Comparison of ENCODE assay signal across 1 cellular context in genomic region chr2:172244419-172245130, GRCh38.
TF ChIP-seq lines count a peak whose summit lies in the region.

No MANE protein-coding gene starts in this region.

TF ChIP-seq in IMR-90, 13 proteins besides CTCF, POLR2A, EP300 and RAD21 (continued from another document):
- TF ChIP-seq ELK1 (IDR thresholded peaks at IDR 0.05; ENCODE audit: borderline replicate concordance, low read depth, low read length), result no peak
- TF ChIP-seq USF2 (IDR thresholded peaks at IDR 0.05; ENCODE audit: low read depth, low read length), result no peak
- TF ChIP-seq CHD1 (IDR thresholded peaks at IDR 0.05; ENCODE audit: low read depth, low read length), result no peak
- TF ChIP-seq NFE2L2 (IDR thresholded peaks at IDR 0.05; ENCODE audit: low read depth, low read length), result no peak
- TF ChIP-seq BHLHE40 (IDR thresholded peaks at IDR 0.05; ENCODE audit: low read depth, low read length), result no peak
- TF ChIP-seq RCOR1 (IDR thresholded peaks at IDR 0.05; ENCODE audit: insufficient replicate concordance, low read length), result no peak
- no peak for TF ChIP-seq CEBPB (IDR thresholded peaks at IDR 0.05; ENCODE audit: low read depth, low read length)
